ENCODE assay signal across 15 cellular contexts in the genomic region with DNA sequence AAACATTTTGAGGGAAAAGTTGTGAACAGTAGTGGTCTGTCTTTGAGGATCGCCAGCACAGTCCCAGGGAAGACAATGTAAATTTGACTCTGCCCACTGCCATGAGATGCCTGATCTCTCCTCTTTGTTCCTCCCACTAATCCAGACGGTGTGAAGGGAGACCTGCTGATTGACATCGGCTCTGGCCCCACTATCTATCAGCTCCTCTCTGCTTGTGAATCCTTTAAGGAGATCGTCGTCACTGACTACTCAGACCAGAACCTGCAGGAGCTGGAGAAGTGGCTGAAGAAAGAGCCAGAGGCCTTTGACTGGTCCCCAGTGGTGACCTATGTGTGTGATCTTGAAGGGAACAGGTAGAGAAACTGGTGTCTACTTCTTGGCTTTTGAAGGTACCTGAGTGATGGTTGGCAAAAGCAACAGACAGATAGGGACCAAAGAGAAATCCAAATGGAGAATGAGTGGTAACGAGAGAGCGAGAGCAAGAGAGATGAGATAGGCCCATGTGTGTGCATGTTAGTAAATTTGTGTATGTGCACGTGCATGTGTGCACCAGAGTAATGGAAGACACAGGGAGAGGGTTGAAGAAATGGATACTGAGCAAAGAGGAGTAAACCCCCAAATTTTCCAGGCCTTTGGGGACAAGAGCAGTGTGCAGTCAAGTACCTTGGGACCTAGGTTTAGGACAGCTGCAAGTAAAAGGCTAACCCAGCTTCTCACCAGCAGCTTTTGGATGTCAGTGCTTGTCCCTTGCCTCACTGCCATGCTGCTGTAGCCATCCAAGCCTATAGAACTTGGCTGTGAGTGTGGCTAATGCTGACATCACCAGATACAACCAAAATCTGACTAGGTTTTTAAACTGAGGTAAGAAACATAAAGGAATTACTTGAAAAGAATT. TPM values are rescaled to one million over a fixed set of nuclear protein-coding genes. Genes with fewer than 3 reads are reported as not detected.
DNase-seq lines count a peak whose midpoint lies in the region; ATAC-seq and TF ChIP-seq lines count a peak whose summit lies in the region.
"Had no signal": no experiment of that assay in that cellular context is flagged by ENCODE, and none has a peak within 500 bp of the region (broad histone marks: within the 10 kb centered on the region; RNA-seq: fewer than 3 reads in every experiment).

No MANE protein-coding gene starts in this region.

- intact Hi-C loops in Right ventricle myocardium superior (cut with DNase I) = no loop called here
- intact Hi-C loops in esophagus squamous epithelium (cut with DNase I) = no loop called here
- intact Hi-C loops in vagina (cut with DNase I) = no loop called here

- TF ChIP-seq POLR2A in esophagus squamous epithelium (IDR thresholded peaks at IDR 0.05) (no peak), vagina (IDR thresholded peaks at IDR 0.05) (no peak)

- H3K4me1 ChIP-seq in right atrium auricular region = peaks cover 0 to 21% of the 10 kb centered on the region in 2 donors
- H3K4me1 ChIP-seq in esophagus squamous epithelium = peaks cover 0 to 27% (median 11%) of the 10 kb centered on the region in 3 donors
- peaks cover 22% of the 10 kb centered on the region for H3K4me1 ChIP-seq in vagina

- H3K9me3 ChIP-seq in right atrium auricular region = peaks cover 0 to 30% of the 10 kb centered on the region in 2 donors
- peaks cover 0 to 4% (median 0%) of the 10 kb centered on the region in 3 donors for H3K9me3 ChIP-seq in esophagus squamous epithelium
- H3K9me3 ChIP-seq in vagina = no peaks in the 10 kb centered on the region
- H3K9me3 ChIP-seq in WERI-Rb-1 (ENCODE audit: severe bottlenecking) = no peaks in the 10 kb centered on the region

- DNase-seq in right atrium auricular region (ENCODE audit: low spot score) (no peak), Right ventricle myocardium superior (no peak), esophagus squamous epithelium (lab: John Stamatoyannopoulos, UW) (no peak), osteocyte (ENCODE audit: extremely low spot score, unreplicated experiment) (peak; percentile 11), vagina (ENCODE audit: extremely low spot score in 2 of 2) (no peak), WERI-Rb-1 (no peak)
- DNase-seq: ACHN; activated gamma-delta T cell; dermis blood vessel endothelial cell; NCI-H345; stimulated activated CD4-positive, alpha-beta T cell treated with anti-CD3 and anti-CD28 coated beads, Interleukin-1b, Interleukin-23, amount 100 ng/mL, for 48 hours; stimulated activated naive B cell treated with anti-CD40 and anti-IgM and Interleukin-4, amounts not matched to agents 10 μg/mL and 1 μg/mL and 100 μg/mL, for 72 hours had no signal

- no peaks in the 10 kb centered on the region for H3K27me3 Mint-ChIP-seq in osteocyte (ENCODE audit: unreplicated experiment)

- H3K27ac ChIP-seq in right atrium auricular region (peak overlapping the region; percentile 81 to 96), esophagus squamous epithelium (peak overlapping the region; percentile 74 to 88 (median 88)), vagina (peak overlapping the region; percentile 91), WERI-Rb-1 (no peak overlapping the region)

- TF ChIP-seq CTCF in right atrium auricular region (IDR thresholded peaks at IDR 0.05) (no peak), esophagus squamous epithelium (IDR thresholded peaks at IDR 0.05) (no peak), osteocyte (IDR thresholded peaks at IDR 0.05) (no peak), vagina (IDR thresholded peaks at IDR 0.05) (no peak), WERI-Rb-1 (IDR thresholded peaks at IDR 0.05; ENCODE audit: low read depth, low read length) (no peak)

- H3K36me3 ChIP-seq in right atrium auricular region = peaks cover 27% of the 10 kb centered on the region
- peaks cover 0 to 16% (median 0%) of the 10 kb centered on the region in 3 donors for H3K36me3 ChIP-seq in esophagus squamous epithelium
- no peaks in the 10 kb centered on the region for H3K36me3 ChIP-seq in vagina
- no peaks in the 10 kb centered on the region for H3K36me3 ChIP-seq in WERI-Rb-1

- H3K4me3 Mint-ChIP-seq in osteocyte (ENCODE audit: unreplicated experiment) = peak overlapping the region; percentile 70
- H3K4me3 Mint-ChIP-seq: nephron; stimulated activated naive B cell treated with anti-CD40 and anti-IgM and Interleukin-4, amounts not matched to agents 10 μg/mL and 1 μg/mL and 100 μg/mL, for 72 hours had no signal

- WGBS in esophagus squamous epithelium, 2 donors = 67 to 80% methylated on average over 8 of the region's 8 CpGs

- peak overlapping the region; percentile 94 for H3K27ac Mint-ChIP-seq in osteocyte (ENCODE audit: unreplicated experiment)
- H3K27ac Mint-ChIP-seq: nephron; stimulated activated naive B cell treated with anti-CD40 and anti-IgM and Interleukin-4, amounts not matched to agents 10 μg/mL and 1 μg/mL and 100 μg/mL, for 72 hours had no signal

- peak overlapping the region; percentile 41 to 48 for H3K4me3 ChIP-seq in right atrium auricular region
- peak overlapping the region; percentile 0 to 64 (median 43) for H3K4me3 ChIP-seq in esophagus squamous epithelium
- H3K4me3 ChIP-seq in vagina = peak overlapping the region; percentile 35 to 43
- no peak overlapping the region for H3K4me3 ChIP-seq in WERI-Rb-1 (ENCODE audit: low read depth, low read length)

- peaks cover 38% of the 10 kb centered on the region for H3K4me1 Mint-ChIP-seq in osteocyte (ENCODE audit: unreplicated experiment)
- H3K4me1 Mint-ChIP-seq: stimulated activated naive B cell treated with anti-CD40 and anti-IgM and Interleukin-4, amounts not matched to agents 10 μg/mL and 1 μg/mL and 100 μg/mL, for 72 hours had no signal

- H3K36me3 Mint-ChIP-seq in osteocyte (ENCODE audit: unreplicated experiment) = peaks cover 37% of the 10 kb centered on the region
- H3K36me3 Mint-ChIP-seq: stimulated activated naive B cell treated with anti-CD40 and anti-IgM and Interleukin-4, amounts not matched to agents 10 μg/mL and 1 μg/mL and 100 μg/mL, for 72 hours had no signal

- peaks cover 26% of the 10 kb centered on the region for H3K9me3 Mint-ChIP-seq in osteocyte (ENCODE audit: unreplicated experiment)

- no peak for ATAC-seq in Right ventricle myocardium superior (ENCODE audit: poor library complexity)
- no peak for ATAC-seq in HG02763 (IDR thresholded peaks at IDR 0.05; ENCODE audit: unreplicated experiment)
- no peak for ATAC-seq in HG03442 (IDR thresholded peaks at IDR 0.05; ENCODE audit: unreplicated experiment)
- ATAC-seq: stimulated activated naive B cell treated with anti-CD40 and anti-IgM and Interleukin-4, amounts not matched to agents 10 μg/mL and 1 μg/mL and 100 μg/mL, for 72 hours had no signal

- H3K27me3 ChIP-seq in right atrium auricular region (no peaks in the 10 kb centered on the region), esophagus squamous epithelium (no peaks in the 10 kb centered on the region), vagina (no peaks in the 10 kb centered on the region), WERI-Rb-1 (ENCODE audit: insufficient read depth, low read depth, severe bottlenecking) (no peaks in the 10 kb centered on the region)

RNA-seq across cellular contexts. Expression of a gene that starts 1.9 kb away (rescaled TPM):
- total RNA-seq in right atrium auricular region = 100 to 1,000 TPM in 1 of 2 donors, 10 to 100 TPM in 1; 83.7 to 240 TPM
- total RNA-seq in Right ventricle myocardium superior = 29.8 TPM
- 100 to 1,000 TPM in 1 of 4 donors, 10 to 100 TPM in 2, 1 to 10 TPM in 1; 4.1 to 142 (median 56.8) TPM for total RNA-seq in esophagus squamous epithelium
- total RNA-seq in osteocyte = 65.4 and 79.5 TPM in 2 replicates
- 898 TPM for total RNA-seq in vagina
